ENCODE assay signal across 8 cellular contexts in the genomic region with DNA sequence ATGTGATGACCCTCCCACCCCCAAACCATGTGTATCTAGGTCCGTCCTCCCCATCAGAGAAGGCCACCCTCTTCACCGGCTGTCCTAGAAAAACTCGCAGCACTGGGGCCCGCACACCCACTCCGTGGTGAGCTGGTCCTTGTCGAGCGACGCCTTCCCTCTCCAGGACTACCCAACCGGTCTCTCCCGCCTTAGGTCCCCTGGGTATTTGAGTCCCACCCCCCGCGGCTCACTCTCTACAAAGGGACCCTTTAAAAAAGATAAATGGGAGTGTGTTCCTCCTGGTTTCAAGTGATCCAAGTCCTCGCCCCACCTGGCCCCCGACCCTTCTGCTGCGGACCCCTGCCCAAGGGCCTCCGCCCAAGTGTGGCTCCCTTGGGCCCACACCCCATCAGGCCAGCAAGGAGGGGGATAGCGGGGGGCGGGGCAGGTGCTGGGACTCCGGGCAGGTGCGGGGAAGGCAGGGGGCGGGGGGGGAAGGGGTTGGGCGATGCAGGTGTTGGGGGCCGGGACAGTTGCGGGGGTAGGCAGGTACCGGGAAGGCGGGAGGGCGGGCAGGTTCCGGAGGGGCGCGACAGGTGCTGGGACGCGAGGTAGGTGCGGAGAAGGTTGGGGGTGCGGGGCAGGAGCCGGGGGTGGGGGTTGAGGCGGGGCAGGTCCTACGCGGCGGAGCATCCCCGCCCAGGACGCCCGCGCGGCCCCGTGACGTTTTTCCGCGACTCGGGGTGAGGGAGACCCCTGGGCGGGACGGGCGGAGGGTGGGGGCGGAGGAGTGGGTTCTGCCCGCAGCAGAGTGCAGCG. TPM values are rescaled to one million over a fixed set of nuclear protein-coding genes. Genes with fewer than 3 reads are reported as not detected.
A peak's percentile ranks its signal among the peaks of the same experiment; 100 is the strongest.
DNase-seq lines count a peak whose midpoint lies in the region; ATAC-seq and TF ChIP-seq lines count a peak whose summit lies in the region.

No MANE protein-coding gene starts in this region.

- H3K4me1 Mint-ChIP-seq in Calu3 (ENCODE audit: low read depth, unreplicated experiment) (peaks cover 9% of the 10 kb centered on the region), progenitor cell of endocrine pancreas (ENCODE audit: low read depth) (peaks cover 11% of the 10 kb centered on the region)

- peak overlapping the region; percentile 75 for H3K4me3 ChIP-seq in OCI-LY3 (ENCODE audit: low read length)
- H3K4me3 ChIP-seq in esophagus (ENCODE audit: low read depth in 1 of 2, low read length in 2 of 2): peak overlapping the region; percentile 40 to 54

- no peak overlapping the region for H2AFZ ChIP-seq in OCI-LY3 (ENCODE audit: low read depth, low read length)

- H3K27ac Mint-ChIP-seq in Calu3 (ENCODE audit: unreplicated experiment): no peak overlapping the region
- no peak overlapping the region for H3K27ac Mint-ChIP-seq in progenitor cell of endocrine pancreas

- H3K36me3 Mint-ChIP-seq in Calu3 (ENCODE audit: insufficient read depth, unreplicated experiment) (peaks cover 19% of the 10 kb centered on the region), progenitor cell of endocrine pancreas (ENCODE audit: insufficient read depth) (no peaks in the 10 kb centered on the region)

- peak overlapping the region; percentile 88 for H3K4me2 ChIP-seq in OCI-LY3 (ENCODE audit: low read length)

- ATAC-seq in GM18909 (IDR thresholded peaks at IDR 0.05; ENCODE audit: poor library complexity, unreplicated experiment): no peak

- H3K36me3 ChIP-seq in OCI-LY3 (replicated peaks; ENCODE audit: low read depth, low read length): no peaks in the 10 kb centered on the region
- peaks cover 0 to 2% of the 10 kb centered on the region in 2 donors for H3K36me3 ChIP-seq in esophagus (ENCODE audit: control insufficient read depth in 2 of 2, insufficient read depth in 2 of 2, low read length in 1 of 2)

- no peaks in the 10 kb centered on the region for H3K27me3 Mint-ChIP-seq in Calu3 (ENCODE audit: unreplicated experiment)
- peaks cover 20% of the 10 kb centered on the region for H3K27me3 Mint-ChIP-seq in progenitor cell of endocrine pancreas

- DNase-seq in Calu3: no peak
- no peak for DNase-seq in progenitor cell of endocrine pancreas (ENCODE audit: low spot score, unreplicated experiment)
- no peak for DNase-seq in stimulated activated CD4-positive, alpha-beta T cell treated with anti-CD3 and anti-CD28 coated beads, Interleukin-2, amount 100 ng/mL, for 48 hours
- DNase-seq in activated CD4-positive, alpha-beta T cell treated with anti-CD3 and anti-CD28 coated beads for 4 hours: no peak
- DNase-seq in central memory CD4-positive, alpha-beta T cell: no peak

- peak overlapping the region; percentile 37; the same call in 1 of the 2 replicates for H3K9ac ChIP-seq in OCI-LY3 (ENCODE audit: low read length)

- CTCF ChIA-PET in Calu3 (lab: Charles Lee): interaction anchor here (0.6 kb wide), 1 partner anchor 61 kb away, joined by 5 read pairs; no protein-coding TSS in a partner anchor

- peaks cover 22% of the 10 kb centered on the region for H3K4me1 ChIP-seq in OCI-LY3 (ENCODE audit: low read length)
- H3K4me1 ChIP-seq in esophagus (ENCODE audit: control insufficient read depth in 2 of 2, insufficient read depth in 2 of 2, low read length in 1 of 2): peaks cover 13 to 20% of the 10 kb centered on the region in 2 donors

- intact Hi-C loops in Calu3 (cut with micrococcal nuclease; ENCODE audit: unreplicated experiment): no loop called here

- H3K27me3 ChIP-seq in OCI-LY3 (ENCODE audit: low read depth, low read length) (no peaks in the 10 kb centered on the region; the same call in 1 of the 2 replicates), esophagus (ENCODE audit: control insufficient read depth in 1 of 2, insufficient read depth in 2 of 2, low read length in 2 of 2) (no peaks in the 10 kb centered on the region)

- no TSS peak for BruUV-seq in Calu3 (replicated peaks; lab: Mats Ljungman, UMichigan)

- peaks cover 4% of the 10 kb centered on the region; the same call in 1 of the 2 replicates for H3K79me2 ChIP-seq in OCI-LY3 (ENCODE audit: low read length)

- WGBS in esophagus, 2 donors: 7 to 13% methylated on average over 33 to 55 of the region's 55 CpGs

- TF ChIP-seq CTCF in Calu3 (IDR thresholded peaks at IDR 0.05; ENCODE audit: unreplicated experiment) (no peak), OCI-LY3 (IDR thresholded peaks at IDR 0.05; ENCODE audit: low read depth, low read length) (no peak), progenitor cell of endocrine pancreas (IDR thresholded peaks at IDR 0.05; ENCODE audit: unreplicated experiment) (no peak)

- H4K20me1 ChIP-seq in OCI-LY3 (ENCODE audit: insufficient read depth, low read length): no peaks in the 10 kb centered on the region; the same call in 1 of the 2 replicates

- H3K4me3 Mint-ChIP-seq in Calu3 (ENCODE audit: low read depth, unreplicated experiment): peak overlapping the region; percentile 26
- H3K4me3 Mint-ChIP-seq in progenitor cell of endocrine pancreas (ENCODE audit: low read depth): peak overlapping the region; percentile 57

- H3K9me3 Mint-ChIP-seq in Calu3 (ENCODE audit: low read depth, unreplicated experiment) (no peaks in the 10 kb centered on the region), progenitor cell of endocrine pancreas (ENCODE audit: low read depth) (no peaks in the 10 kb centered on the region)

- H3K9me3 ChIP-seq in OCI-LY3 (ENCODE audit: insufficient read depth, low read length) (no peaks in the 10 kb centered on the region), esophagus (ENCODE audit: control insufficient read depth in 2 of 2, insufficient read depth in 1 of 2, low read depth in 1 of 2, low read length in 1 of 2) (no peaks in the 10 kb centered on the region)

- H3K27ac ChIP-seq in OCI-LY3 (ENCODE audit: low read length): no peak overlapping the region
- peak overlapping the region; percentile 74 for H3K27ac ChIP-seq in esophagus (ENCODE audit: low read depth in 2 of 2, low read length in 1 of 2)

RNA-seq across cellular contexts. Expression of gene ARRDC1, which starts 0.9 kb away (rescaled TPM):
- total RNA-seq in Calu3 (2022) (86.4 and 93.7 TPM in 2 replicates), progenitor cell of endocrine pancreas (64.0 and 74.9 TPM in 2 replicates)
- polyA plus RNA-seq in esophagus: 100 to 1,000 TPM in 1 of 2 donors, 10 to 100 TPM in 1; 68.5 to 207 TPM

RNA-seq across cellular contexts. Expression of gene ZMYND19, which starts 14.2 kb away (rescaled TPM):
- total RNA-seq in Calu3 (2022) (30.0 and 31.7 TPM in 2 replicates), progenitor cell of endocrine pancreas (35.7 and 38.8 TPM in 2 replicates)
- 10 to 100 TPM; 25.9 to 33.2 TPM for polyA plus RNA-seq in esophagus

RNA-seq across cellular contexts. Expression of gene EHMT1, which starts 14.3 kb away (rescaled TPM):
- total RNA-seq in Calu3 (2022) (56.0 and 61.7 TPM in 2 replicates), progenitor cell of endocrine pancreas (159 and 167 TPM in 2 replicates)
- 10 to 100 TPM; 26.6 to 42.3 TPM for polyA plus RNA-seq in esophagus

RNA-seq across cellular contexts. Expression of gene DPH7, which starts 25.8 kb away (rescaled TPM):
- total RNA-seq in Calu3 (2022) (29.7 and 30.2 TPM in 2 replicates), progenitor cell of endocrine pancreas (58.8 and 64.0 TPM in 2 replicates)
- polyA plus RNA-seq in esophagus: 10 to 100 TPM; 20.5 to 36.0 TPM

RNA-seq across cellular contexts. Expression of gene MRPL41, which starts 52.9 kb away (rescaled TPM):
- total RNA-seq in Calu3 (2022) (27.6 and 31.1 TPM in 2 replicates), progenitor cell of endocrine pancreas (27.9 and 30.2 TPM in 2 replicates)
- 10 to 100 TPM; 49.3 to 53.0 TPM for polyA plus RNA-seq in esophagus
